Comparison of ENCODE assay signal across 8 cellular contexts in the genomic region with DNA sequence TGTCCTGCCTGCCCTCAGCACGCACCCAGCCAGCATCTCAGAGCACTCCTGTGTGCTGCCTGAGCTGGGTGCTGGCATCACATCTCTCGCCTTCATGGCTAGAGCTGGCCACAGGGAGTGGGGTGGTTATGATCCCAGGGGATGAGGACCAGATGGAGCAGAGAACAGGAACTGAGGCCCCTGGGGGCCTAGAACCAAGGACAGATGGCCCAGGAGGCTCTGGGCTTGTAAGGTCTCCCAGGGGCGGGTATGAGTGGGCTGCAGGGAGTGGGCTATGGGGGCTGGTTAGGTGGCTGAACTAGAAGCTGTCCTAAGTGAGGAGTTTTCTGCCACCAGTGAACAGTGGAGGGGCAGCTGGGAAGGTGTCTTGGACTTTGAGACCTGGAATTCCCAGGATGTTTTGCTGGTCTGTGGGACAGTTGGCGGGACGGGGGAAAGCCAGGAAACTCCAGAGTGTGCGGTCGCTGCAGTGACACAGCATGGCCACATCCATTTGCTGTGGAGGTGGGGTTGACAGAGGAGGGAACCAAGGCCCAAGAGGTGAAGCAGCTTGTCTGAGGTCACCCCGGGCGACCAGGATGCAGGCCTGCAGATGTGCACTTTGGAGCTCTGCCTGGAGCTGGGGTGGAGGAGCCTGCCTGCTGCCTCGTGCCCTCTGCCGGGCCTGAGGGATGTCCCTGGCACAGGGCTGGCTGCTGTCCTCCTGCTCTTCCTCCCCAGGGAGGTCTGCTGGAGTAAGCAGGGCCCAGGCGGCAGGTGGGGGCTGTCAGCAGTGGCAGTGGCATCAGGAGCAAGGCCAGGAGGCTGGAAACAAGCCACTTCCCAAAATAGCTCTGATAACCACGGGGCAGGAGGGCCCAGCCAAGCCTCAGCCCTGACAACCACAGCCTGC. TPM values are rescaled to one million over a fixed set of nuclear protein-coding genes. Genes with fewer than 3 reads are reported as not detected.
DNase-seq lines count a peak whose midpoint lies in the region; ATAC-seq, FAIRE-seq and TF ChIP-seq lines count a peak whose summit lies in the region.
"Not testable (repeated sequence)": the region's sequence is repeated elsewhere in the genome, so short reads cannot be mapped to it uniquely, and the experiment has no call there.

No MANE protein-coding gene starts in this region.

- intact Hi-C loops in heart right ventricle (cut with DNase I); HepG2 (cut with micrococcal nuclease; ENCODE audit: unreplicated experiment); posterior vena cava (cut with DNase I): not testable (repeated sequence)

- TF ChIP-seq CTCF in heart right ventricle (IDR thresholded peaks at IDR 0.05); HepG2 (CRISPR knock-in tag; IDR thresholded peaks at IDR 0.05); type B pancreatic cell (conservative IDR thresholded peaks at IDR 0.05): not testable (repeated sequence)

- H3K9me3 Mint-ChIP-seq in type B pancreatic cell, result not testable (repeated sequence)

- 22 to 27% methylated on average over 7 to 12 of the region's 13 CpGs for WGBS in heart right ventricle, 2 donors
- 16% methylated on average over 4 of the region's 13 CpGs for WGBS in HepG2 (ENCODE audit: low lambda C conversion rate)

- not testable (repeated sequence) for H3K27me3 Mint-ChIP-seq in type B pancreatic cell

- POLR2A ChIA-PET in HepG2 (lab: Yijun Ruan, JAX), result not testable (repeated sequence)

- TF ChIP-seq RAD21 in HepG2 (CRISPR knock-in tag; IDR thresholded peaks at IDR 0.05), result not testable (repeated sequence)

- CTCF ChIA-PET in HepG2 (lab: Yijun Ruan, JAX; ENCODE audit: low intra/inter-chr PET ratio, low total read pairs), result not testable (repeated sequence)

- ATAC-seq in esophagus mucosa (peak; percentile 7), heart right ventricle (peak; percentile 87 to 97 (median 92)), HepG2 (peak; percentile 62)

- H3K79me2 ChIP-seq in HepG2 (ENCODE audit: insufficient read depth, low read length), result not testable (repeated sequence)

- not testable (repeated sequence) for BruUV-seq in HepG2 (replicated peaks; lab: Mats Ljungman, UMichigan)

- H3K9ac ChIP-seq in BLaER1, result peak overlapping the region; percentile 61; the same call in 1 of the 2 replicates
- H3K9ac ChIP-seq in HepG2 (ENCODE audit: insufficient read depth, low read depth, low read length), result not testable (repeated sequence)

- not testable (repeated sequence) for FAIRE-seq in RCC 7860 (lab: Jason Lieb, UNC); HepG2 (lab: Jason Lieb, UNC)

- H3K9me3 ChIP-seq in BLaER1; heart right ventricle; HepG2 (ENCODE audit: low read length): not testable (repeated sequence)

- peak overlapping the region; percentile 71 for H3K4me2 ChIP-seq in BLaER1
- H3K4me2 ChIP-seq in HepG2 (ENCODE audit: low read depth, low read length), result not testable (repeated sequence)

- H4K20me1 ChIP-seq in BLaER1; HepG2 (ENCODE audit: insufficient read depth, low read length): not testable (repeated sequence)

- H3K36me3 Mint-ChIP-seq in type B pancreatic cell, result not testable (repeated sequence)

- not testable (repeated sequence) for H3K36me3 ChIP-seq in BLaER1; heart right ventricle; HepG2 (replicated peaks in 1 of 2; ENCODE audit: control insufficient read depth in 1 of 2, insufficient read depth in 2 of 2, low read length in 2 of 2)

- not testable (repeated sequence) for H3K27me3 ChIP-seq in BLaER1; heart right ventricle; HepG2 (ENCODE audit: control insufficient read depth in 1 of 2, insufficient read depth in 2 of 2, low read length in 2 of 2)

- H3K4me1 ChIP-seq in BLaER1 (peaks cover 47% of the 10 kb centered on the region), heart right ventricle (peaks cover 0 to 18% (median 5%) of the 10 kb centered on the region in 9 donors)
- not testable (repeated sequence) for H3K4me1 ChIP-seq in HepG2 (ENCODE audit: insufficient read depth, low read length)

- TF ChIP-seq EP300 in HepG2 (IDR thresholded peaks at IDR 0.05; ENCODE audit: low read depth in 2 of 2, low read length in 2 of 2); HepG2 (CRISPR knock-in tag; IDR thresholded peaks at IDR 0.05; ENCODE audit: borderline replicate concordance): not testable (repeated sequence)

- H3K27ac ChIP-seq in BLaER1, result peak overlapping the region; percentile 82
- peak overlapping the region in 7 of 10 donors; percentile 25 to 65 (median 35) for H3K27ac ChIP-seq in heart right ventricle
- not testable (repeated sequence) for H3K27ac ChIP-seq in HepG2 (ENCODE audit: extremely low read length, insufficient read depth, low read length)

- TF ChIP-seq POLR2A in HepG2 (IDR thresholded peaks at IDR 0.05; ENCODE audit: insufficient read depth in 1 of 2, low read depth in 2 of 2, low read length in 2 of 2), result not testable (repeated sequence)

- H3K4me3 ChIP-seq in BLaER1, heart right ventricle: not testable (repeated sequence)
- H3K4me3 ChIP-seq in HepG2 (replicated peaks in 1 of 3; ENCODE audit: insufficient read depth in 1 of 3, low read depth in 2 of 3, low read length in 3 of 3), result peak overlapping the region in 1 of 3 experiments; percentile 4; a peak in 1 of 6 replicates

- not testable (repeated sequence) for H2AFZ ChIP-seq in HepG2 (ENCODE audit: low read length)

- not testable (repeated sequence) for H3K27ac Mint-ChIP-seq in type B pancreatic cell

- not testable (repeated sequence) for H3K4me3 Mint-ChIP-seq in type B pancreatic cell

- peak; percentile 60 for DNase-seq in RCC 7860 (ENCODE audit: low spot score)
- DNase-seq in activated CD8-positive, alpha-beta memory T cell treated with anti-CD3 and anti-CD28 coated beads, Interleukin-2, amount 50 U/mL, for 48 hours, result peak; percentile 36
- DNase-seq in heart right ventricle, result peak; percentile 78 to 80
- DNase-seq in HepG2 (ENCODE audit: low spot score), result not testable (repeated sequence)
- DNase-seq in posterior vena cava (ENCODE audit: low spot score), result peak; percentile 67
- DNase-seq in type B pancreatic cell (ENCODE audit: extremely low spot score, unreplicated experiment), result peak; percentile 57

- H3K4me1 Mint-ChIP-seq in type B pancreatic cell (ENCODE audit: unreplicated experiment), result not testable (repeated sequence)

- in situ Hi-C loops in HepG2 (cut with HindIII; ENCODE audit: extremely low pct_ligation_motif_present, low pct_unique_long_range_greater_than_20kb), result not testable (repeated sequence)

RNA-seq across cellular contexts. Expression of a gene that starts 16.3 kb away (rescaled TPM):
- total RNA-seq in esophagus mucosa (3.9 TPM), heart right ventricle (1 to 10 TPM in 2 of 10 donors, under 1 TPM in 8; 0.34 to 2.6 (median 0.62) TPM), HepG2 (2016; rRNA removed; fragmentation: Illumina TruSeq; extraction: Trizol) (0.87 and 1.5 TPM in 2 replicates), posterior vena cava (1 to 10 TPM in 1 of 2 donors, under 1 TPM in 1; 0.48 to 1.5 TPM), type B pancreatic cell (ENCODE audit: low replicate concordance) (2.7 and 6.3 TPM in 2 replicates)
- polyA plus RNA-seq in heart right ventricle (1 to 10 TPM in 1 of 2 donors, under 1 TPM in 1; 0.58 to 5.3 TPM), HepG2 (2011; rRNA removed) (2.2 and 2.5 TPM in 2 replicates)
- 0.71 and 1.5 TPM in 2 replicates for total RNA-seq in HepG2 (2016; cell fraction: cytosol; rRNA removed; fragmentation: Illumina TruSeq; extraction: Trizol; ENCODE audit: low read depth)
- 0.77 and 1.4 TPM in 2 replicates for total RNA-seq in HepG2 (2016; cell fraction: insoluble cytoplasmic fraction; rRNA removed; fragmentation: Illumina TruSeq; extraction: Trizol)
- total RNA-seq in HepG2 (2016; cell fraction: membrane; rRNA removed; fragmentation: Illumina TruSeq; extraction: Trizol), result 0.62 and 1.2 TPM in 2 replicates
- 2.7 and 4.3 TPM in 2 replicates for total RNA-seq in HepG2 (2016; cell fraction: nucleus; rRNA removed; fragmentation: Illumina TruSeq; extraction: Trizol)
- 0.54 and 0.59 TPM in 2 replicates for polyA plus RNA-seq in HepG2 (2011; cell fraction: cytosol; rRNA removed)
- 4.1 and 4.5 TPM in 2 replicates for polyA plus RNA-seq in HepG2 (2011; cell fraction: nucleus; rRNA removed)
- polyA plus RNA-seq in HepG2 (2012), result 1.5 and 3.4 TPM in 2 replicates
- 0.10 and 0.14 TPM in 2 replicates for polyA plus RNA-seq in HepG2 (2016; cell fraction: cytosol; fragmentation: Illumina TruSeq; extraction: Trizol; ENCODE audit: low read depth)
- polyA plus RNA-seq in HepG2 (2016; cell fraction: insoluble cytoplasmic fraction; fragmentation: Illumina TruSeq; extraction: Trizol; ENCODE audit: low read depth), result 0.74 and 0.91 TPM in 2 replicates
- polyA plus RNA-seq in HepG2 (2016; cell fraction: membrane; fragmentation: Illumina TruSeq; extraction: Trizol; ENCODE audit: low read depth), result 0.39 and 0.42 TPM in 2 replicates
- polyA plus RNA-seq in HepG2 (2016; cell fraction: nucleus; fragmentation: Illumina TruSeq; extraction: Trizol; ENCODE audit: insufficient read depth, low read depth), result 11.7 and 12.5 TPM in 2 replicates
- polyA minus RNA-seq in HepG2 (2011; rRNA and poly(A)+ RNA removed; ENCODE audit: low replicate concordance), result 0.72 TPM in 1 of 2 replicates, not detected in the other
- 0.18 and 0.20 TPM in 2 replicates for polyA minus RNA-seq in HepG2 (2011; cell fraction: cytosol; rRNA and poly(A)+ RNA removed)
- 2.5 and 3.7 TPM in 2 replicates for polyA minus RNA-seq in HepG2 (2011; cell fraction: nucleus; rRNA and poly(A)+ RNA removed)

Comparison
In these comparisons a context has a peak if more than half of its experiments do, and no peak if none do; other contexts are left out.
1. ATAC-seq: peak in every context shown above with its lines; median percentile 92 in heart right ventricle; 62 in HepG2; 7 in esophagus mucosa.